Comparison of ENCODE assay signal across 13 cellular contexts in the genomic region with DNA sequence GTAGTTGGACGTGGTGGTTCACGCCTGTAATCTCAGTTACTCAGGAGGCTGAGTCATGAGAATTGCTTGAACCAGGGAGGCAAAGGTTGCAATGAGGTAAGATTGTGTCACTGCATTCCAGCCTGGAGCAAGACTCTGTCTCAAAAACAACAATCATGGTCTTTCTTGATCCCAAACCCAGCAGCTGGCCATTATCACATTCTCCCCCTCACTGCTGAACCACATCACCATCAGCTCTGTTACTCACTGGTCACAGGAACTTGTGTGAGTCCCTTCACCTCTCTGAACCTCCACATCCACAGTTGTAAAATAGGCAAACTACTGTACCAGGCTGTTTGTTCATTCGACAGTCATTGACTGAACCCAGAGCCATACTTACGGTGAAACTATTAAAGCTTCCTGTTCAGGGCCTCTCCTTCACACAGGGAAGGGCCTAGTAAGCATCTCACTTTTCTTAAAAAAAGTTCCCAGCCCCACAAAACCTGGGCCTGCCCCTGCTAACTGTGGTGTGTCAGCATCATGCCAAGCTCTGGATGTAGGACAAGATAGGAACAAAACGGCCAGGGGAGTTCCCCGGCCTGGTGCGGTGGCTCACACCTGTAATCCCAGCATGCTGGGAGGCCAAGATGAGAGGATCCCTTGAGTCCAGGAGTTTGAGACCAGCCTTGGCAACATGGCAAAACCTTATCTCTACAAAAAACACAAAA.
DNase-seq lines count a peak whose midpoint lies in the region; ATAC-seq and TF ChIP-seq lines count a peak whose summit lies in the region.
"Had no signal": no experiment of that assay in that cellular context is flagged by ENCODE, and none has a peak within 500 bp of the region (broad histone marks: within the 10 kb centered on the region; RNA-seq: fewer than 3 reads in every experiment).

No MANE protein-coding gene starts in this region.

- DNase-seq in EH (ENCODE audit: low read depth) (peak; percentile 96), RKO (ENCODE audit: low spot score) (peak; percentile 72), fibroblast of lung (ENCODE audit: low read depth in 2 of 2) (peak; percentile 92 to 93), non-pigmented ciliary epithelial cell (ENCODE audit: low read depth) (peak; percentile 96), anterior cingulate cortex (lab: John Stamatoyannopoulos, UW) (no peak), NCI-H2081 treated with DMSO at 0.1 percent for 48 hours (lab: John Stamatoyannopoulos, UW) (no peak)
- no peak for DNase-seq in activated CD4-positive, alpha-beta T cell treated with anti-CD3 and anti-CD28 coated beads, Interleukin-2, amount 50 U/mL, for 4 hours
- DNase-seq: activated gamma-delta T cell, COR-L47, NCI-H510A treated with DMSO at 0.1 percent for 48 hours, spleen had no signal

- H3K4me3 ChIP-seq in fibroblast of lung (replicated peaks in 1 of 4; ENCODE audit: control extremely low read depth in 1 of 4, insufficient read depth in 1 of 4, low read depth in 3 of 4, low read length in 4 of 4), result no peak overlapping the region
- H3K4me3 ChIP-seq: spleen, vagina had no signal

- no peaks in the 10 kb centered on the region for H4K20me1 ChIP-seq in fibroblast of lung (ENCODE audit: control insufficient read depth, extremely low read depth, insufficient read depth, low read length)

- no peaks in the 10 kb centered on the region for H3K9me3 ChIP-seq in fibroblast of lung (ENCODE audit: control insufficient read depth, insufficient read depth, low read depth, low read length)
- H3K9me3 ChIP-seq: spleen, vagina had no signal

- ATAC-seq in HG02885 (IDR thresholded peaks at IDR 0.05; ENCODE audit: poor library complexity, unreplicated experiment), result no peak

- no peak overlapping the region for H3K9ac ChIP-seq in fibroblast of lung (ENCODE audit: insufficient read depth, low read length)

- no peaks in the 10 kb centered on the region for H3K36me3 ChIP-seq in fibroblast of lung (ENCODE audit: control insufficient read depth, insufficient read depth, low read length)
- H3K36me3 ChIP-seq: spleen, vagina had no signal

- peaks cover 12% of the 10 kb centered on the region for H3K4me1 ChIP-seq in fibroblast of lung (ENCODE audit: control insufficient read depth, extremely low read depth, insufficient read depth, low read length)
- H3K4me1 ChIP-seq: spleen, vagina had no signal

- H3K4me2 ChIP-seq in fibroblast of lung (ENCODE audit: extremely low read depth, insufficient read depth, low read length), result no peak overlapping the region

- H3K27ac ChIP-seq in fibroblast of lung (ENCODE audit: insufficient read depth, low read length), result peak overlapping the region; percentile 83
- H3K27ac ChIP-seq: spleen, vagina had no signal

- no peak overlapping the region for H2AFZ ChIP-seq in fibroblast of lung (ENCODE audit: low read length)

- no peaks in the 10 kb centered on the region for H3K79me2 ChIP-seq in fibroblast of lung (ENCODE audit: control insufficient read depth, insufficient read depth, low read length)

- no peak for TF ChIP-seq CTCF in fibroblast of lung (conservative IDR thresholded peaks at IDR 0.05 in 1 of 2, IDR thresholded peaks at IDR 0.05 in 1 of 2; ENCODE audit: low read depth in 1 of 2, low read length in 2 of 2)

- no peaks in the 10 kb centered on the region for H3K27me3 ChIP-seq in fibroblast of lung (ENCODE audit: control insufficient read depth, insufficient read depth, low read length)
- H3K27me3 ChIP-seq: spleen, vagina had no signal

Comparison
In these comparisons a context has a peak if more than half of its experiments do, and no peak if none do; other contexts are left out.
1. DNase-seq: peak in EH (single experiment), RKO (single experiment), fibroblast of lung (2 of 2) and non-pigmented ciliary epithelial cell (single experiment); none in anterior cingulate cortex (0 of 58), NCI-H2081 treated with DMSO at 0.1 percent for 48 hours (single experiment) and activated CD4-positive, alpha-beta T cell treated with anti-CD3 and anti-CD28 coated beads, Interleukin-2, amount 50 U/mL, for 4 hours (0 of 2).